In genomic region chr6:74745670-74746069, GRCh38 we compare ENCODE assay signal across 9 cellular contexts.
"Had no signal": no experiment of that assay in that cellular context is flagged by ENCODE, and none has a peak within 500 bp of the region (broad histone marks: within the 10 kb centered on the region; RNA-seq: fewer than 3 reads in every experiment).

No MANE protein-coding gene starts in this region.

- ATAC-seq: HCT116, HepG2 had no signal

- H3K36me3 Mint-ChIP-seq: IgD-negative memory B cell had no signal

- H3K4me1 ChIP-seq: HAP-1 had no signal

- FAIRE-seq: HepG2 had no signal

- H3K9me3 Mint-ChIP-seq: HFFc6, IgD-negative memory B cell had no signal

- H3K9me3 ChIP-seq: HAP-1 had no signal

- H3K27ac Mint-ChIP-seq: HFFc6, IgD-negative memory B cell had no signal

- DNase-seq: GM23248, GOT3, H7, HFFc6 had no signal

- H3K4me3 ChIP-seq: GM23248, HAP-1 had no signal

- H3K4me3 Mint-ChIP-seq: HFFc6, IgD-negative memory B cell had no signal

- H3K4me1 Mint-ChIP-seq: IgD-negative memory B cell had no signal

- H3K27me3 Mint-ChIP-seq: IgD-negative memory B cell had no signal

- H3K36me3 ChIP-seq: HAP-1 had no signal

- H3K27ac ChIP-seq: GM23248, HL-60 had no signal
